7 cellular contexts compared by ENCODE assay signal in the genomic region with DNA sequence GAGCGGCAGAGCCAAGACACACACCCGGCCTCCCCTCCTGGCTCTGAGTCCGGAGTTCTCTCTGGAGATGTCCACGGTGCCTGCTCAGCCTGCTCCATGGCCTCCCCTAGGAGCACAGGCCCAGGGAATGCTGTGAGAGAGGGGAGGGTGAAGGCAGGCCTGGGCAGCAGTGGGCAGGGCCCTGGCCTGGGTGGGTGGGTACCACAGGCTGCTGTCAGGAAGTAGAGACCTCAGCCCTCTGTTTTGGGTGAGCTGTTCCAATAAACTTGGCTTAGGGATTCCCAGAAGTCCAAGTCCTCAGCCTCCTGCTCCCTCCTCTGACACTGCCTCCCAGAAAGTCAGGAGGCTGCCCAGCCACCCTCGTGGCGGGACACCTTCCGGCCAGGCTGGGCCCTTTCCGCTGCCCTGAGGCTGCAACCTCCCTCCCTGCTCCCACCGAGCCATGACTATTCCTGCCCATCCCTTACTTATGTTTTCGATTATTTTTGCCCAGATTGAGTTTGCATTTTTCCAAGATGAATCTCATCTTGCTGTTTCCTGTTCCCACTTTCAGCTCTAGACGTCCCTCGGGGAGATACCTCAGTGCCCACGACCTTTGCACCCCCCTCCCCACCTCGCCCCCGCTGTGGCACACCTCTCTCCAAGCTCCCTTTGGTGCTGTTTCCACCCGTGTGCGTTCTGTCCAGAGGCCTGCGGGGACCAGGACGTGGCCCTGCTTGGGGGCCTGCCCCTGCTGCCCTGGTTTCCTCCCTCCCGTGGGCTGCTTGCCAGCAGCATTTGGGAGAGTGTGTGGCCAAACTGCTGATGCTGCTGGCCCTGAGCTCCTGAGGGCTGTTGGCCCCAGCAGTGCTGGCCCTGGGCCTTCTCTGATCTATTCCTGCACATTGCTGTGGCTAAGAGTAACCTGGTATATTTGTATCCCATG. TPM values are rescaled to one million over a fixed set of nuclear protein-coding genes. Genes with fewer than 3 reads are reported as not detected.
DNase-seq lines count a peak whose midpoint lies in the region; TF ChIP-seq lines count a peak whose summit lies in the region.
"Had no signal": no experiment of that assay in that cellular context is flagged by ENCODE, and none has a peak within 500 bp of the region (broad histone marks: within the 10 kb centered on the region; RNA-seq: fewer than 3 reads in every experiment).

No MANE protein-coding gene starts in this region.

- intact Hi-C loops in lower leg skin (cut with DNase I; ENCODE audit: low total_unique reads) = no loop called here

- H3K27me3 ChIP-seq in muscle layer of duodenum (ENCODE audit: low read depth, low read length) = no peaks in the 10 kb centered on the region

- 53 to 56% methylated on average over 17 to 20 of the region's 20 CpGs for WGBS in lower leg skin, 2 donors

- H3K4me1 ChIP-seq in muscle layer of duodenum (ENCODE audit: control insufficient read depth in 1 of 2, insufficient read depth in 2 of 2, low read length in 2 of 2) = peaks cover 0 to 12% of the 10 kb centered on the region in 2 donors

- TF ChIP-seq CTCF in choroid plexus epithelial cell (conservative IDR thresholded peaks at IDR 0.05; ENCODE audit: low read depth, low read length) (no peak), lower leg skin (IDR thresholded peaks at IDR 0.05) (no peak)

- H3K36me3 ChIP-seq in muscle layer of duodenum (ENCODE audit: control insufficient read depth in 1 of 2, insufficient read depth in 2 of 2, low read length in 2 of 2) = no peaks in the 10 kb centered on the region

- DNase-seq in G401 (ENCODE audit: low spot score) = peak; percentile 70
- peak; percentile 64 for DNase-seq in choroid plexus epithelial cell (ENCODE audit: low read depth)
- DNase-seq in lower leg skin (ENCODE audit: low spot score in 2 of 2) = no peak
- no peak for DNase-seq in T-helper 1 cell
- DNase-seq in ACHN = no peak

- no peaks in the 10 kb centered on the region for H3K9me3 ChIP-seq in muscle layer of duodenum (ENCODE audit: control insufficient read depth in 1 of 2, low read length in 2 of 2)

- TF ChIP-seq POLR2A in lower leg skin (IDR thresholded peaks at IDR 0.05) = no peak

- in situ Hi-C loops in G401 (cut with HindIII; ENCODE audit: low sequenced_read_pairs) = no loop called here
- in situ Hi-C loops in ACHN (cut with HindIII; ENCODE audit: low pct_ligation_motif_present, low pct_unique_long_range_greater_than_20kb, low sequenced_read_pairs) = loop anchor here (25.0 kb wide), 1 partner anchor 124 kb away; the partner anchor contains the start of gene YKT6

- H3K4me3 ChIP-seq in choroid plexus epithelial cell (ENCODE audit: low read depth, low read length) (no peak overlapping the region), muscle layer of duodenum (ENCODE audit: low read depth in 1 of 2, low read length in 2 of 2) (no peak overlapping the region), lower leg skin (ENCODE audit: low read depth, poor library complexity, severe bottlenecking) (no peak overlapping the region)

- peak overlapping the region; percentile 51 for H3K27ac ChIP-seq in muscle layer of duodenum (ENCODE audit: low read length)

RNA-seq across cellular contexts. Expression of gene POLM, which starts 5.8 kb away (rescaled TPM):
- total RNA-seq in G401 (2014; rRNA removed; shearing (Covaris generic)) = 5.2 and 9.4 TPM in 2 replicates
- 100 to 1,000 TPM in 1 of 4 donors, 10 to 100 TPM in 3; 31.0 to 110 (median 43.6) TPM for total RNA-seq in lower leg skin

RNA-seq across cellular contexts. Expression of gene AEBP1, which starts 16.0 kb away (rescaled TPM):
- 0.27 and 0.43 TPM in 2 replicates for total RNA-seq in G401 (2014; rRNA removed; shearing (Covaris generic))
- total RNA-seq in lower leg skin = 100 to 1,000 TPM in 1 of 4 donors, 10 to 100 TPM in 3; 52.6 to 134 (median 54.6) TPM

RNA-seq across cellular contexts. Expression of gene PGAM2, which starts 22.8 kb away (rescaled TPM):
- 2.8 and 2.9 TPM in 2 replicates for total RNA-seq in G401 (2014; rRNA removed; shearing (Covaris generic))
- 1 to 10 TPM in 3 of 4 donors, under 1 TPM in 1; 0.75 to 7.9 (median 3.6) TPM for total RNA-seq in lower leg skin
- total RNA-seq: kidney epithelial cell had no signal

RNA-seq across cellular contexts. Expression of gene POLD2, which starts 35.2 kb away (rescaled TPM):
- 253 and 270 TPM in 2 replicates for total RNA-seq in G401 (2014; rRNA removed; shearing (Covaris generic))
- 10 to 100 TPM; 50.8 to 69.0 (median 58.7) TPM for total RNA-seq in lower leg skin

RNA-seq across cellular contexts. Expression of gene DBNL, which starts 43.7 kb away (rescaled TPM):
- 101 and 119 TPM in 2 replicates for total RNA-seq in G401 (2014; rRNA removed; shearing (Covaris generic))
- 100 to 1,000 TPM in 3 of 4 donors, 10 to 100 TPM in 1; 81.3 to 122 (median 106) TPM for total RNA-seq in lower leg skin

Comparison
In these comparisons a context has a peak if more than half of its experiments do, and no peak if none do; other contexts are left out.
1. DNase-seq: peak in G401 (single experiment) and choroid plexus epithelial cell (single experiment); none in lower leg skin (0 of 2), T-helper 1 cell (0 of 5) and ACHN (single experiment).
2. RNA of gene AEBP1, which starts 16.0 kb away (total RNA-seq): 52.6 to 134 TPM in lower leg skin; 0.27 to 0.43 TPM in G401; every median in the first group is over 10 times any median in the second.